7 cellular contexts compared by ENCODE assay signal in genomic region chr22:37735054-37735453, GRCh38. TPM values are rescaled to one million over a fixed set of nuclear protein-coding genes. Genes with fewer than 3 reads are reported as not detected.
A peak's percentile ranks its signal among the peaks of the same experiment; 100 is the strongest.
DNase-seq lines count a peak whose midpoint lies in the region; ATAC-seq and TF ChIP-seq lines count a peak whose summit lies in the region.

No MANE protein-coding gene starts in this region.

- H3K27me3 ChIP-seq in transverse colon = no peaks in the 10 kb centered on the region

- H3K4me1 ChIP-seq in transverse colon = peaks cover 10 to 55% (median 30%) of the 10 kb centered on the region in 4 donors

- no peak for TF ChIP-seq POLR2A in transverse colon (IDR thresholded peaks at IDR 0.05)

- no peaks in the 10 kb centered on the region for H3K36me3 ChIP-seq in transverse colon

- intact Hi-C loops in transverse colon (cut with DNase I; ENCODE audit: low total_unique reads) = no loop called here

- TF ChIP-seq CTCF in cardiac fibroblast (IDR thresholded peaks at IDR 0.05; ENCODE audit: low read depth, low read length) (peak; percentile 63), transverse colon (IDR thresholded peaks at IDR 0.05) (peak; percentile 24 to 61 (median 42))

- in situ Hi-C loops in transverse colon (cut with MboI; ENCODE audit: low pct_ligation_motif_present in 1 of 4, low pct_unique_long_range_greater_than_20kb in 1 of 4, low sequenced_read_pairs in 3 of 4) = no loop called here

- H3K4me3 ChIP-seq in cardiac fibroblast (replicated peaks in 1 of 2; ENCODE audit: low read depth in 2 of 2, low read length in 2 of 2) = no peak overlapping the region
- no peak overlapping the region for H3K4me3 ChIP-seq in transverse colon

- no peaks in the 10 kb centered on the region for H3K9me3 ChIP-seq in transverse colon

- H3K27ac ChIP-seq in transverse colon = peak overlapping the region in 1 of 4 donors; percentile 90

- WGBS in transverse colon (ENCODE audit: low coverage in 1 of 2), 2 donors = 61% methylated on average over 7 of the region's 10 CpGs; no CpG with 5 or more reads in 1 of the 2 donors

- DNase-seq in HuH-7.5 (ENCODE audit: low spot score) = peak; percentile 91
- DNase-seq in cardiac fibroblast (ENCODE audit: low read depth in 2 of 2) = peak in 1 of 2 donors; percentile 42
- DNase-seq in kidney tubule cell (ENCODE audit: low spot score) = peak; percentile 46
- DNase-seq in transverse colon = no peak
- no peak for DNase-seq in NCI-H82 (lab: John Stamatoyannopoulos, UW)

- no peak for TF ChIP-seq EP300 in transverse colon (IDR thresholded peaks at IDR 0.05; ENCODE audit: low read depth)

- no peak for ATAC-seq in HG03571 (IDR thresholded peaks at IDR 0.05; ENCODE audit: unreplicated experiment)
- ATAC-seq in HG02870 (IDR thresholded peaks at IDR 0.05; ENCODE audit: unreplicated experiment) = no peak

RNA-seq across cellular contexts. Expression of gene TRIOBP, which starts 38.2 kb away (rescaled TPM):
- 100 to 1,000 TPM; 121 to 265 (median 129) TPM for total RNA-seq in transverse colon

RNA-seq across cellular contexts. Expression of gene NOL12, which starts 48.9 kb away (rescaled TPM):
- total RNA-seq in transverse colon = 100 to 1,000 TPM in 1 of 4 donors, 10 to 100 TPM in 3; 44.1 to 143 (median 57.2) TPM

RNA-seq across cellular contexts. Expression of gene LGALS1, which starts 59.6 kb away (rescaled TPM):
- 100 to 1,000 TPM; 196 to 558 (median 224) TPM for total RNA-seq in transverse colon

Comparison
In these comparisons a context has a peak if more than half of its experiments do, and no peak if none do; other contexts are left out.
1. DNase-seq: peak in HuH-7.5 (single experiment) and kidney tubule cell (single experiment); none in transverse colon (single experiment) and NCI-H82 (single experiment).